ENCODE assay signal across 8 cellular contexts in genomic region chr1:203273206-203273868, GRCh38. TPM values are rescaled to one million over a fixed set of nuclear protein-coding genes. Genes with fewer than 3 reads are reported as not detected.
DNase-seq lines count a peak whose midpoint lies in the region; ATAC-seq and TF ChIP-seq lines count a peak whose summit lies in the region.

No MANE protein-coding gene starts in this region.

- H3K27ac ChIP-seq in KMS-11 (peak overlapping the region; percentile 95), Panc1 (ENCODE audit: low read length) (no peak overlapping the region)

- H3K9me3 ChIP-seq in Panc1 (ENCODE audit: control insufficient read depth, insufficient read depth, low read depth, low read length): no peaks in the 10 kb centered on the region

- no peaks in the 10 kb centered on the region for H3K9me3 Mint-ChIP-seq in activated T-helper 17 cell treated with anti-CD3 and anti-CD28 coated beads, Interleukin-2, amount 50 U/mL, for 72 hours
- H3K9me3 Mint-ChIP-seq in nephron: no peaks in the 10 kb centered on the region
- H3K9me3 Mint-ChIP-seq in stimulated activated naive CD8-positive, alpha-beta T cell treated with anti-CD3 and anti-CD28 coated beads, Interleukin-15, Interleukin-2, amounts not matched to agents 100 ng/mL and 50 ng/mL, for 24 hours: no peaks in the 10 kb centered on the region

- peak overlapping the region; percentile 97 for H3K4me2 ChIP-seq in KMS-11

- H3K4me3 ChIP-seq in KMS-11 (IDR thresholded peaks at IDR 0.05; ENCODE audit: insufficient read depth, low read depth, low read length): peak overlapping the region; percentile 96
- H3K4me3 ChIP-seq in Panc1 (ENCODE audit: low read depth in 2 of 2, low read length in 2 of 2): 0 out of 4 replicates have a peak overlapping the region, but pooled peaks of 1 of the 2 experiments have one; percentile 13
- H3K4me3 ChIP-seq in fibroblast of pulmonary artery (replicated peaks; ENCODE audit: low read depth, low read length): peak overlapping the region; percentile 22

- H2AFZ ChIP-seq in KMS-11 (ENCODE audit: low read depth): peak overlapping the region; percentile 51

- CTCF ChIA-PET in Panc1 (lab: Charles Lee): interaction anchor here (0.6 to 1.1 kb wide), 15 partner anchors 13 to 224 kb away, joined by 3 to 8 read pairs (median 4); no protein-coding TSS in a partner anchor

- H3K36me3 ChIP-seq in KMS-11 (ENCODE audit: insufficient read depth) (no peaks in the 10 kb centered on the region), Panc1 (ENCODE audit: control insufficient read depth, insufficient read depth, low read length) (no peaks in the 10 kb centered on the region)

- peak overlapping the region; percentile 78 for H3K4me3 Mint-ChIP-seq in activated T-helper 17 cell treated with anti-CD3 and anti-CD28 coated beads, Interleukin-2, amount 50 U/mL, for 72 hours
- peak overlapping the region; percentile 40 to 54 (median 53) for H3K4me3 Mint-ChIP-seq in nephron
- H3K4me3 Mint-ChIP-seq in stimulated activated naive CD8-positive, alpha-beta T cell treated with anti-CD3 and anti-CD28 coated beads, Interleukin-15, Interleukin-2, amounts not matched to agents 100 ng/mL and 50 ng/mL, for 24 hours: peak overlapping the region; percentile 71

- BruUV-seq in Panc1 (replicated peaks; lab: Mats Ljungman, UMichigan): no TSS peak

- H3K36me3 Mint-ChIP-seq in activated T-helper 17 cell treated with anti-CD3 and anti-CD28 coated beads, Interleukin-2, amount 50 U/mL, for 72 hours (ENCODE audit: low read depth): no peaks in the 10 kb centered on the region
- H3K36me3 Mint-ChIP-seq in nephron (ENCODE audit: low read depth): no peaks in the 10 kb centered on the region
- no peaks in the 10 kb centered on the region for H3K36me3 Mint-ChIP-seq in stimulated activated naive CD8-positive, alpha-beta T cell treated with anti-CD3 and anti-CD28 coated beads, Interleukin-15, Interleukin-2, amounts not matched to agents 100 ng/mL and 50 ng/mL, for 24 hours (ENCODE audit: low read depth)

- peak overlapping the region; percentile 90 for H3K9ac ChIP-seq in KMS-11

- peak overlapping the region; percentile 67 for H3K27ac Mint-ChIP-seq in activated T-helper 17 cell treated with anti-CD3 and anti-CD28 coated beads, Interleukin-2, amount 50 U/mL, for 72 hours
- peak overlapping the region; percentile 63 to 79 (median 72) for H3K27ac Mint-ChIP-seq in nephron
- H3K27ac Mint-ChIP-seq in stimulated activated naive CD8-positive, alpha-beta T cell treated with anti-CD3 and anti-CD28 coated beads, Interleukin-15, Interleukin-2, amounts not matched to agents 100 ng/mL and 50 ng/mL, for 24 hours: peak overlapping the region; percentile 79

- POLR2A ChIA-PET in Panc1 (lab: Charles Lee): no interaction called here

- H3K4me1 Mint-ChIP-seq in activated T-helper 17 cell treated with anti-CD3 and anti-CD28 coated beads, Interleukin-2, amount 50 U/mL, for 72 hours: peaks cover 19% of the 10 kb centered on the region
- H3K4me1 Mint-ChIP-seq in nephron: peaks cover 58% of the 10 kb centered on the region
- peaks cover 64% of the 10 kb centered on the region for H3K4me1 Mint-ChIP-seq in stimulated activated naive CD8-positive, alpha-beta T cell treated with anti-CD3 and anti-CD28 coated beads, Interleukin-15, Interleukin-2, amounts not matched to agents 100 ng/mL and 50 ng/mL, for 24 hours (ENCODE audit: low read depth)

- in situ Hi-C loops in Panc1 (cut with HindIII; ENCODE audit: low pct_unique_long_range_greater_than_20kb, low sequenced_read_pairs): no loop called here

- intact Hi-C loops in Panc1 (cut with micrococcal nuclease; ENCODE audit: unreplicated experiment): loop anchor here (1.0 kb wide), 1 partner anchor 67 kb away; no protein-coding TSS in a partner anchor

- peak; percentile 96 for DNase-seq in DMS53 treated with DMSO at 0.1 percent for 48 hours (lab: John Stamatoyannopoulos, UW; ENCODE audit: unreplicated experiment)
- DNase-seq in Panc1 (ENCODE audit: low read depth, low spot score): peak; percentile 53
- DNase-seq in fibroblast of pulmonary artery (ENCODE audit: low read depth): peak; percentile 82

- H4K20me1 ChIP-seq in KMS-11 (ENCODE audit: insufficient read depth): no peaks in the 10 kb centered on the region

- TF ChIP-seq CTCF in KMS-11 (conservative IDR thresholded peaks at IDR 0.05; ENCODE audit: low read depth, low read length): peak; percentile 100
- peak; percentile 98 for TF ChIP-seq CTCF in Panc1 (IDR thresholded peaks at IDR 0.05)
- peak; percentile 95 for TF ChIP-seq CTCF in fibroblast of pulmonary artery (IDR thresholded peaks at IDR 0.05; ENCODE audit: low read length, missing control alignments)
- TF ChIP-seq CTCF in nephron (IDR thresholded peaks at IDR 0.05; ENCODE audit: unreplicated experiment in 3 of 3): peak; percentile 98 to 100 (median 98)

- peaks cover 10% of the 10 kb centered on the region; the same call in 1 of the 2 replicates for H3K79me2 ChIP-seq in KMS-11 (ENCODE audit: insufficient read depth, low read depth)

- ATAC-seq in GM21737 (IDR thresholded peaks at IDR 0.05; ENCODE audit: unreplicated experiment) (peak; percentile 58), Panc1 (peak; percentile 83)
- peak; percentile 91 for ATAC-seq in activated T-helper 17 cell treated with anti-CD3 and anti-CD28 coated beads, Interleukin-2, amount 50 U/mL, for 72 hours (replicated peaks)

- H3K27me3 ChIP-seq in KMS-11 (ENCODE audit: insufficient read depth, low read depth) (no peaks in the 10 kb centered on the region), Panc1 (ENCODE audit: control insufficient read depth, insufficient read depth, low read length) (no peaks in the 10 kb centered on the region)

- H3K27me3 Mint-ChIP-seq in activated T-helper 17 cell treated with anti-CD3 and anti-CD28 coated beads, Interleukin-2, amount 50 U/mL, for 72 hours: no peaks in the 10 kb centered on the region
- H3K27me3 Mint-ChIP-seq in nephron (ENCODE audit: low read depth): no peaks in the 10 kb centered on the region
- no peaks in the 10 kb centered on the region for H3K27me3 Mint-ChIP-seq in stimulated activated naive CD8-positive, alpha-beta T cell treated with anti-CD3 and anti-CD28 coated beads, Interleukin-15, Interleukin-2, amounts not matched to agents 100 ng/mL and 50 ng/mL, for 24 hours

- H3K4me1 ChIP-seq in KMS-11 (ENCODE audit: low read depth, poor library complexity, severe bottlenecking) (peaks cover 96% of the 10 kb centered on the region), Panc1 (ENCODE audit: control insufficient read depth, insufficient read depth, low read length) (peaks cover 6% of the 10 kb centered on the region)

RNA-seq across cellular contexts. Expression of gene BTG2, which starts 32.0 kb away (rescaled TPM):
- 6.1 TPM for total RNA-seq in Panc1 (2021; ENCODE audit: unreplicated experiment)
- polyA plus RNA-seq in Panc1 (2012; ENCODE audit: insufficient read length): 1.5 TPM
- 100 to 1,000 TPM in 1 of 2 donors, 10 to 100 TPM in 1; 91.3 to 340 TPM for total RNA-seq in activated T-helper 17 cell treated with anti-CD3 and anti-CD28 coated beads, Interleukin-2, amount 50 U/mL, for 72 hours

RNA-seq across cellular contexts. Expression of gene CHIT1, which starts 43.9 kb away (rescaled TPM):
- total RNA-seq in Panc1 (2021; ENCODE audit: unreplicated experiment): not detected
- not detected for polyA plus RNA-seq in Panc1 (2012; ENCODE audit: insufficient read length)
- total RNA-seq in activated T-helper 17 cell treated with anti-CD3 and anti-CD28 coated beads, Interleukin-2, amount 50 U/mL, for 72 hours: 1 to 10 TPM; 2.8 to 6.7 TPM

Comparison
In these comparisons a context has a peak if more than half of its experiments do, and no peak if none do; other contexts are left out.
1. RNA of gene BTG2, which starts 32.0 kb away (total RNA-seq): 91.3 to 340 TPM in activated T-helper 17 cell treated with anti-CD3 and anti-CD28 coated beads, Interleukin-2, amount 50 U/mL, for 72 hours; 6.1 TPM in Panc1 (single experiment); every median in the first group is over 10 times any median in the second.
2. Peak in every context shown above with its lines, with median percentiles within 50 percentile points of each other: DNase-seq, ATAC-seq, CTCF ChIP-seq, H3K27ac Mint-ChIP-seq and H3K4me3 Mint-ChIP-seq.